16 cellular contexts compared by ENCODE assay signal in genomic region chr7:15669443-15669842, GRCh38. TPM values are rescaled to one million over a fixed set of nuclear protein-coding genes. Genes with fewer than 3 reads are reported as not detected.
A peak's percentile ranks its signal among the peaks of the same experiment; 100 is the strongest.
DNase-seq lines count a peak whose midpoint lies in the region; ATAC-seq, FAIRE-seq and TF ChIP-seq lines count a peak whose summit lies in the region.
"Had no signal": no experiment of that assay in that cellular context is flagged by ENCODE, and none has a peak within 500 bp of the region (broad histone marks: within the 10 kb centered on the region; RNA-seq: fewer than 3 reads in every experiment).

No MANE protein-coding gene starts in this region.

- 94% methylated on average over 8 of the region's 8 CpGs; no CpG with 5 or more reads in 1 of the 2 experiments for WGBS in H1 (ENCODE audit: extremely low coverage in 1 of 2, insufficient coverage in 1 of 2, insufficient read length in 1 of 2, insufficient replicate concordance in 2 of 2, low coverage in 1 of 2, low lambda C conversion rate in 2 of 2, missing lambda C conversion rate in 1 of 2), 2 experiments

- TF ChIP-seq POLR2A in H1 (IDR thresholded peaks at IDR 0.05; ENCODE audit: control extremely low read depth in 1 of 2, low read depth in 2 of 2, low read length in 2 of 2) = no peak

- no peaks in the 10 kb centered on the region for H3F3A ChIP-seq in GM23338 (replicated peaks; ENCODE audit: low read depth)

- H3K36me3 Mint-ChIP-seq in GM23338 (ENCODE audit: low read depth) = no peaks in the 10 kb centered on the region
- H3K36me3 Mint-ChIP-seq in nephron (ENCODE audit: low read depth) = no peaks in the 10 kb centered on the region
- H3K36me3 Mint-ChIP-seq: CD4-positive, CD25-positive, alpha-beta regulatory T cell had no signal

- H3K36me3 ChIP-seq in GM23338 (ENCODE audit: insufficient read depth) (no peaks in the 10 kb centered on the region), H1 (ENCODE audit: control insufficient read depth in 2 of 4, insufficient read depth in 4 of 4, low read length in 3 of 4) (no peaks in the 10 kb centered on the region), skeletal muscle tissue (ENCODE audit: control insufficient read depth in 3 of 3, insufficient read depth in 3 of 3, low read length in 3 of 3) (no peaks in the 10 kb centered on the region)
- H3K36me3 ChIP-seq: BE2C, HAP-1 had no signal

- no peak for ATAC-seq in GM23338

- no peak overlapping the region for H3K23ac ChIP-seq in H1 (ENCODE audit: insufficient read length)

- H3K14ac ChIP-seq in H1 (ENCODE audit: insufficient read length) = no peak overlapping the region

- H4K5ac ChIP-seq in H1 (ENCODE audit: insufficient read length, low read depth, low read length) = no peak overlapping the region

- H3K79me1 ChIP-seq in H1 (ENCODE audit: low read depth, low read length) = no peaks in the 10 kb centered on the region

- H3K4me1 Mint-ChIP-seq in GM23338 = peaks cover 11% of the 10 kb centered on the region
- H3K4me1 Mint-ChIP-seq in nephron = peaks cover 6% of the 10 kb centered on the region
- H3K4me1 Mint-ChIP-seq: CD4-positive, CD25-positive, alpha-beta regulatory T cell had no signal

- no peak overlapping the region for H2BK120ac ChIP-seq in H1 (replicated peaks; ENCODE audit: low read depth, low read length)

- H4K20me1 ChIP-seq in GM23338 (replicated peaks; ENCODE audit: insufficient read depth) (no peaks in the 10 kb centered on the region), H1 (replicated peaks in 1 of 2; ENCODE audit: control insufficient read depth in 1 of 2, insufficient read depth in 2 of 2, low read length in 2 of 2) (no peaks in the 10 kb centered on the region)

- H3K9me3 Mint-ChIP-seq in GM23338 (no peaks in the 10 kb centered on the region), nephron (no peaks in the 10 kb centered on the region)

- H2BK20ac ChIP-seq in H1 (ENCODE audit: low read length) = no peak overlapping the region

- no peak overlapping the region for H2AK5ac ChIP-seq in H1 (ENCODE audit: low read depth, low read length)

- no peak overlapping the region for H3K4me3 ChIP-seq in GM23338
- H3K4me3 ChIP-seq in H1 (ENCODE audit: extremely low read depth in 1 of 4, insufficient read depth in 2 of 4, low read depth in 3 of 4, low read length in 4 of 4) = no peak overlapping the region
- H3K4me3 ChIP-seq in skeletal muscle tissue (ENCODE audit: low read length in 3 of 3) = no peak overlapping the region
- H3K4me3 ChIP-seq: HAP-1 had no signal

- FAIRE-seq in H1 (lab: Jason Lieb, UNC) = no peak
- FAIRE-seq: HTR-8/SVneo had no signal

- POLR2A ChIA-PET in H1 (lab: Charles Lee; ENCODE audit: partially characterized antibody) = no interaction called here

- no peaks in the 10 kb centered on the region for H3K23me2 ChIP-seq in H1 (ENCODE audit: low read depth, low read length)

- DNase-seq in GM23338 (ENCODE audit: low spot score) (no peak), H1 (ENCODE audit: low read depth in 1 of 2, low spot score in 2 of 2) (no peak), SW 1271 (lab: John Stamatoyannopoulos, UW) (no peak), ACHN (no peak), KG1 (lab: John Stamatoyannopoulos, UW) (no peak)
- DNase-seq: BE2C; C1 segment of cervical spinal cord; CD4-positive, CD25-positive, alpha-beta regulatory T cell; DMS79 treated with DMSO at 0.1 percent for 48 hours; GF-D8 had no signal

- H4K8ac ChIP-seq in H1 (ENCODE audit: extremely low read depth, insufficient read depth, low read length) = no peak overlapping the region

- H4K91ac ChIP-seq in H1 (replicated peaks; ENCODE audit: insufficient read length, low read length) = no peak overlapping the region

- no peak overlapping the region for H3K56ac ChIP-seq in H1 (replicated peaks; ENCODE audit: insufficient read length, low read depth, low read length)

- no peak for TF ChIP-seq CTCF in GM23338 (conservative IDR thresholded peaks at IDR 0.05; ENCODE audit: low read depth in 2 of 2)
- no peak for TF ChIP-seq CTCF in H1 (IDR thresholded peaks at IDR 0.05; ENCODE audit: control extremely low read depth in 1 of 3, insufficient read depth in 1 of 3, low read depth in 1 of 3, low read length in 3 of 3)
- no peak for TF ChIP-seq CTCF in nephron (IDR thresholded peaks at IDR 0.05; ENCODE audit: unreplicated experiment in 3 of 3)

- no peak overlapping the region for H2BK5ac ChIP-seq in H1 (ENCODE audit: low read depth, low read length)

- H3K4ac ChIP-seq in H1 (replicated peaks; ENCODE audit: insufficient read length, low read depth, low read length) = no peak overlapping the region

- H3K9ac ChIP-seq in H1 (replicated peaks in 1 of 4; ENCODE audit: extremely low read depth in 1 of 4, low read depth in 3 of 4, low read length in 3 of 4) = no peak overlapping the region
- no peak overlapping the region for H3K9ac ChIP-seq in skeletal muscle tissue (ENCODE audit: low read depth in 1 of 3, low read length in 3 of 3)
- H3K9ac ChIP-seq: KMS-11 had no signal

- H3K4me1 ChIP-seq in GM23338 (ENCODE audit: insufficient read depth) (no peaks in the 10 kb centered on the region; the same call in 1 of the 2 replicates), H1 (replicated peaks in 1 of 4; ENCODE audit: control insufficient read depth in 3 of 4, insufficient read depth in 4 of 4, low read length in 3 of 4) (no peaks in the 10 kb centered on the region; a peak in 1 of 7 replicates), skeletal muscle tissue (ENCODE audit: control insufficient read depth in 3 of 3, insufficient read depth in 3 of 3, low read length in 3 of 3) (peaks cover 0 to 2% (median 0%) of the 10 kb centered on the region in 3 donors)
- H3K4me1 ChIP-seq: BE2C, HAP-1 had no signal

- no peak overlapping the region for H2BK12ac ChIP-seq in H1 (ENCODE audit: low read depth, low read length)

- no peak overlapping the region for H3K27ac ChIP-seq in GM23338 (ENCODE audit: low read depth)
- H3K27ac ChIP-seq in H1 (ENCODE audit: low read depth, low read length) = no peak overlapping the region
- H3K27ac ChIP-seq in skeletal muscle tissue (ENCODE audit: low read depth, low read length) = peak overlapping the region; percentile 32
- H3K27ac ChIP-seq: KMS-11 had no signal

- H3K27me3 ChIP-seq in GM23338 (ENCODE audit: insufficient read depth) (no peaks in the 10 kb centered on the region), H1 (replicated peaks in 1 of 4; ENCODE audit: control insufficient read depth in 3 of 4, extremely low read depth in 1 of 4, insufficient read depth in 3 of 4, low read length in 3 of 4) (no peaks in the 10 kb centered on the region), skeletal muscle tissue (ENCODE audit: control insufficient read depth in 3 of 3, insufficient read depth in 3 of 3, low read length in 3 of 3) (no peaks in the 10 kb centered on the region)
- H3K27me3 ChIP-seq: BE2C had no signal

- H2AFZ ChIP-seq in GM23338 (no peak overlapping the region), H1 (ENCODE audit: low read length) (no peak overlapping the region)

- H2BK15ac ChIP-seq in H1 (ENCODE audit: low read length) = no peak overlapping the region

- peak overlapping the region; percentile 12; the same call in 1 of the 2 replicates for H3K27ac Mint-ChIP-seq in GM23338
- H3K27ac Mint-ChIP-seq in nephron = peak overlapping the region in 2 of 3 experiments; percentile 5 to 22
- H3K27ac Mint-ChIP-seq: CD4-positive, CD25-positive, alpha-beta regulatory T cell had no signal

- H3K27me3 Mint-ChIP-seq in GM23338 (ENCODE audit: insufficient read depth, low read depth, poor library complexity) = no peaks in the 10 kb centered on the region
- H3K27me3 Mint-ChIP-seq in nephron (ENCODE audit: low read depth) = peaks cover 4% of the 10 kb centered on the region
- H3K27me3 Mint-ChIP-seq: CD4-positive, CD25-positive, alpha-beta regulatory T cell had no signal

- TF ChIP-seq RAD21 in H1 (IDR thresholded peaks at IDR 0.05 in 1 of 2, conservative IDR thresholded peaks at IDR 0.05 in 1 of 2; ENCODE audit: low read depth in 2 of 2, low read length in 2 of 2) = no peak

- H3K9me2 ChIP-seq in GM23338 (ENCODE audit: insufficient read depth) = no peaks in the 10 kb centered on the region

- no peaks in the 10 kb centered on the region for H3K9me3 ChIP-seq in H1 (ENCODE audit: insufficient read depth in 2 of 2, low read depth in 1 of 2, low read length in 1 of 2)
- no peaks in the 10 kb centered on the region for H3K9me3 ChIP-seq in skeletal muscle tissue (ENCODE audit: control insufficient read depth in 3 of 3, low read length in 3 of 3)
- H3K9me3 ChIP-seq: BE2C, HAP-1 had no signal

- H3K4me3 Mint-ChIP-seq in GM23338 (no peak overlapping the region), nephron (no peak overlapping the region)
- H3K4me3 Mint-ChIP-seq: CD4-positive, CD25-positive, alpha-beta regulatory T cell had no signal

- H3K79me2 ChIP-seq in GM23338 (replicated peaks; ENCODE audit: insufficient read depth) (no peaks in the 10 kb centered on the region), H1 (ENCODE audit: control insufficient read depth in 1 of 2, insufficient read depth in 2 of 2, low read length in 2 of 2) (no peaks in the 10 kb centered on the region)

- CTCF ChIA-PET in H1 (lab: Charles Lee; ENCODE audit: partially characterized antibody) = no interaction called here

- no peak overlapping the region for H3K4me2 ChIP-seq in GM23338
- no peak overlapping the region for H3K4me2 ChIP-seq in H1 (ENCODE audit: insufficient read depth in 1 of 2, low read depth in 2 of 2, low read length in 2 of 2)
- H3K4me2 ChIP-seq: KMS-11 had no signal

- TF ChIP-seq EP300 in H1 (IDR thresholded peaks at IDR 0.05; ENCODE audit: borderline replicate concordance in 1 of 2, low read depth in 2 of 2, low read length in 2 of 2) = no peak

- in situ Hi-C loops in ACHN (cut with HindIII; ENCODE audit: low pct_ligation_motif_present, low pct_unique_long_range_greater_than_20kb, low sequenced_read_pairs) = no loop called here

- no peak overlapping the region for H3K18ac ChIP-seq in H1 (ENCODE audit: extremely low read depth, low read length)

TF ChIP-seq in GM23338, 12 proteins besides CTCF, POLR2A, EP300 and RAD21 (continues in another document):
- TF ChIP-seq NANOG (IDR thresholded peaks at IDR 0.05; ENCODE audit: borderline replicate concordance) = no peak
- TF ChIP-seq EZH2phosphoT487 (IDR thresholded peaks at IDR 0.05; ENCODE audit: unreplicated experiment) = no peak

TF ChIP-seq in H1, 55 proteins besides CTCF, POLR2A, EP300 and RAD21:
- TF ChIP-seq KDM5A (IDR thresholded peaks at IDR 0.05; ENCODE audit: low read length) (no peak), CEBPB (IDR thresholded peaks at IDR 0.05; ENCODE audit: low read depth, low read length) (peak; percentile 76)

RNA-seq across cellular contexts. Expression of gene MEOX2, which starts 17.0 kb away (rescaled TPM):
- total RNA-seq in GM23338 (2014; rRNA removed; shearing (Covaris generic)) = 1.2 and 2.1 TPM in 2 replicates
- polyA plus RNA-seq in GM23338 (2016; fragmentation: Nextera tagmentation; extraction: Ambion mirVana) (0.42 and 0.50 TPM in 2 replicates), H1 (2011; rRNA removed) (0.02 and 0.05 TPM in 2 replicates)
- total RNA-seq in H1 (2021; fragmentation: NEBNext Ultra II Directional; extraction: Animal tissue kit (Norgen Biotek cat#: 25700)) = 0.19 TPM in 1 of 2 replicates, not detected in the other
- polyA plus RNA-seq in H1 (2011; cell fraction: cytosol; rRNA removed) = 0.03 TPM
- not detected for polyA plus RNA-seq in H1 (2011; cell fraction: nucleus; rRNA removed)
- not detected in 4 replicates for polyA plus RNA-seq in H1 (2012, experiment 1 of 2)
- polyA plus RNA-seq in H1 (2012, experiment 2 of 2) = not detected
- 0.12 TPM for polyA plus RNA-seq in H1 (2013, experiment 1 of 2)
- 0.09 TPM for polyA plus RNA-seq in H1 (2013, experiment 2 of 2)
- polyA minus RNA-seq in H1 (2011; rRNA and poly(A)+ RNA removed) = not detected in 2 replicates
- polyA minus RNA-seq in H1 (2011; cell fraction: cytosol; rRNA and poly(A)+ RNA removed) = not detected
- polyA minus RNA-seq in H1 (2011; cell fraction: nucleus; rRNA and poly(A)+ RNA removed) = not detected
- total RNA-seq in skeletal muscle tissue = 44.9 TPM
- total RNA-seq: A172; CD4-positive, CD25-positive, alpha-beta regulatory T cell had no signal
- polyA plus RNA-seq: CD4-positive, CD25-positive, alpha-beta regulatory T cell had no signal

Comparison
In these comparisons a context has a peak if more than half of its experiments do, and no peak if none do; other contexts are left out.
1. RNA of gene MEOX2, which starts 17.0 kb away (total RNA-seq): 44.9 TPM in skeletal muscle tissue (single experiment); 1.2 to 2.1 TPM in GM23338 and 0.19 TPM in H1; every median in the first group is over 10 times any median in the second.